9 cellular contexts compared by ENCODE assay signal in the genomic region with DNA sequence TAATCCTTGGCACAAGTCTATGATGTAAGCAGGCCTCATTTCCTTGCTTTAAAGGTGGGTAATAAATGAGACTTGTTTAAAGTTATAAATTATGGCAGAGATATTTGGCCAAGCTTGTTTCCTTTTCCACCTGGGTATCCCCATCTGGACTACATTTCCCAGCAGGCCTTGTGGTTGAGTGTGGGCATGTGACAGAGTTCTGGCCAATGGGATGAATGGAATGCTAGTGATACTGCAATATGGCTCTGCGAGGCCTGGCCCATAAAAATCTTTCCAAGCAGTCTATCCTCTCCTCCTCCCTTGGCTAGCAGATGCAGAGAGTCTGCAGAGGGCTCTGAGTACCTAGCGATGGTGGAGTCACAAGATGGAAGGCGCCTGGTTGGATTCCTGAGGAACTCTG.
DNase-seq lines count a peak whose midpoint lies in the region; ATAC-seq and TF ChIP-seq lines count a peak whose summit lies in the region.
"Had no signal": no experiment of that assay in that cellular context is flagged by ENCODE, and none has a peak within 500 bp of the region (broad histone marks: within the 10 kb centered on the region; RNA-seq: fewer than 3 reads in every experiment).

No MANE protein-coding gene starts in this region.

- H3K9ac ChIP-seq in adipocyte (ENCODE audit: low read length) = no peak overlapping the region

- POLR2A ChIA-PET in GM10248 (lab: Yijun Ruan, JAX) = no interaction called here

- ATAC-seq in GM21367 (IDR thresholded peaks at IDR 0.05; ENCODE audit: unreplicated experiment) (no peak), HG02763 (IDR thresholded peaks at IDR 0.05; ENCODE audit: unreplicated experiment) (no peak)

- no peak overlapping the region for H3K4me3 ChIP-seq in adipocyte (ENCODE audit: low read length)

- CTCF ChIA-PET in GM10248 (lab: Yijun Ruan, JAX) = interaction anchor here (1.5 kb wide), 1 partner anchor 11 kb away, joined by 3 read pairs; no protein-coding TSS in a partner anchor

- TF ChIP-seq CTCF in GM10248 (IDR thresholded peaks at IDR 0.05; ENCODE audit: control extremely low read depth, extremely low read depth, low read depth, missing control alignments) = no peak

- intact Hi-C loops in posterior vena cava (cut with DNase I) = no loop called here

- DNase-seq in COLO829 (ENCODE audit: low spot score) (peak; percentile 58), HT-29 (ENCODE audit: low spot score) (peak; percentile 22), adipocyte (ENCODE audit: low read depth) (peak; percentile 52), left kidney (ENCODE audit: low read depth, low spot score) (peak; percentile 87), posterior vena cava (ENCODE audit: low spot score) (no peak), GM10248 (ENCODE audit: extremely low spot score) (no peak)
- DNase-seq: NCI-H510A had no signal

- peaks cover 22% of the 10 kb centered on the region for H3K27me3 ChIP-seq in adipocyte (replicated peaks; ENCODE audit: control insufficient read depth, insufficient read depth, low read length)

- H3K4me1 ChIP-seq in adipocyte (ENCODE audit: control insufficient read depth, insufficient read depth, low read length) = no peaks in the 10 kb centered on the region

- H3K36me3 ChIP-seq in adipocyte (ENCODE audit: control insufficient read depth, insufficient read depth, low read length, severe bottlenecking) = no peaks in the 10 kb centered on the region

- no peaks in the 10 kb centered on the region for H3K9me3 ChIP-seq in adipocyte (ENCODE audit: control insufficient read depth, low read length)

Comparison
In these comparisons a context has a peak if more than half of its experiments do, and no peak if none do; other contexts are left out.
1. DNase-seq: peak in COLO829 (single experiment), HT-29 (single experiment), adipocyte (single experiment) and left kidney (single experiment); none in posterior vena cava (single experiment) and GM10248 (single experiment).